In the genomic region with DNA sequence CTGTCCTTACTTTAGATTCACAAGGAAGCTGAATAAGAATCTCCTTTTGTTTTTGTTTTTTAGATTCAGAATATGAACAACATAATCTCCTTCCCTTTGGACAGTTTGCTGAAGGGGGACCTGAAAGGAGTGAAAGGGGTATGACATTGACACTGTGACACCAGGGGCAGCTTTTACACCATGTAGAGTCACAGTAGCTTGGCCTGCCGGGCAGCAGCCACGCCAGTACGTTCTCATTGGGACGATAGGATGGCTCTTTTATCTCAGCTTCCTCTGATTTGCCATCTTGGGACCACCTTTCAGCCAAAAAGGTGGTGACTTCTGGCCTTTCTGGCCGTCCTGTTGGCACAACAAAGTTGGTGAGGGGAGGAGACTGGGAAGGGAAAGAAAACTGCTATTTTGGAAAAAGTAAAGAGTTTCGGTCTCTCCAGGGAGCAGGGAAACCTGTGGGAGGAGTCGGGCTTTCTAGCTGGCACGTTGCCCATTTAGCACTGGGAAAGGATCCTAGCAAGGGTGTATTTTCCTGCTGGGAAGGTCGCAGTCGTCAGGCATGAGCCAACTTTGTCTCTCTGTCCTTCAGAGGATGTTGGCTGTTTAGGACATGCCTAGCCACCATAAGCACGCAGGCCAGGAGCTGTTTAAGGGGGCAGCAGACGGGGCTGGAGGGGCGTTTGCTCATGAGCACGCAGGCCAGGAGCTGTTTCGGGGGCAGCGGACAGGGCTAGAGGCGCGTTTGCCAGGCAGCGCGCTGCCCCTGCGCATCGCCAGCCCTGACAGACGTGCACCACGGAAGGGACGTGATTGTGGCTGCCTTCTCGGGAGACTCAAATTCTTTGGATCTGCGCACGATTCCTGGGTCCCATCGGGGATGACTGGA, we compare ENCODE assay signal across 14 cellular contexts.
DNase-seq lines count a peak whose midpoint lies in the region; ATAC-seq, FAIRE-seq and TF ChIP-seq lines count a peak whose summit lies in the region.
"Had no signal": no experiment of that assay in that cellular context is flagged by ENCODE, and none has a peak within 500 bp of the region (broad histone marks: within the 10 kb centered on the region; RNA-seq: fewer than 3 reads in every experiment).

No MANE protein-coding gene starts in this region.

- WGBS in liver = 84% methylated on average over 29 of the region's 29 CpGs
- WGBS in HepG2 (ENCODE audit: low lambda C conversion rate) = 92% methylated on average over 27 of the region's 29 CpGs

- no peak for ATAC-seq in HepG2
- peak; percentile 18 for ATAC-seq in foreskin keratinocyte
- no peak for ATAC-seq in activated T-cell treated with anti-CD3 and anti-CD28 coated beads, Interleukin-2, amount 50 U/mL, for 72 hours (replicated peaks in 1 of 2)
- ATAC-seq in stimulated activated naive CD8-positive, alpha-beta T cell treated with anti-CD3 and anti-CD28 coated beads, Interleukin-15, Interleukin-2, amounts not matched to agents 100 U/mL and 50 U/mL, for 24 hours = no peak

- no peak for TF ChIP-seq RAD21 in liver (IDR thresholded peaks at IDR 0.05)
- no peak for TF ChIP-seq RAD21 in HepG2 (CRISPR knock-in tag; IDR thresholded peaks at IDR 0.05)

- H2AFZ ChIP-seq in HepG2 (ENCODE audit: low read length) (no peak overlapping the region), neural progenitor cell (replicated peaks) (no peak overlapping the region)

- BruUV-seq in HepG2 (replicated peaks; lab: Mats Ljungman, UMichigan) = no TSS peak

- H3K36me3 Mint-ChIP-seq in neural progenitor cell = peaks cover 16% of the 10 kb centered on the region
- H3K36me3 Mint-ChIP-seq in activated T-cell treated with anti-CD3 and anti-CD28 coated beads, Interleukin-2, amount 50 U/mL, for 72 hours (ENCODE audit: insufficient read depth in 2 of 2) = no peaks in the 10 kb centered on the region

- POLR2A ChIA-PET in HepG2 (lab: Yijun Ruan, JAX) = no interaction called here

- H3K4me1 Mint-ChIP-seq in neural progenitor cell = peaks cover 5% of the 10 kb centered on the region
- H3K4me1 Mint-ChIP-seq in activated T-cell treated with anti-CD3 and anti-CD28 coated beads, Interleukin-2, amount 50 U/mL, for 72 hours (ENCODE audit: low read depth) = no peaks in the 10 kb centered on the region

- no peak overlapping the region for H3K4me3 Mint-ChIP-seq in neural progenitor cell
- no peak overlapping the region for H3K4me3 Mint-ChIP-seq in activated T-cell treated with anti-CD3 and anti-CD28 coated beads, Interleukin-2, amount 50 U/mL, for 72 hours
- H3K4me3 Mint-ChIP-seq: type B pancreatic cell had no signal

- in situ Hi-C loops in HepG2 (cut with HindIII; ENCODE audit: extremely low pct_ligation_motif_present, low pct_unique_long_range_greater_than_20kb) = no loop called here

- no peaks in the 10 kb centered on the region for H3K27me3 ChIP-seq in liver (ENCODE audit: control insufficient read depth in 4 of 4, insufficient read depth in 4 of 4, low read length in 3 of 4)
- no peaks in the 10 kb centered on the region for H3K27me3 ChIP-seq in HepG2 (ENCODE audit: control insufficient read depth in 1 of 2, insufficient read depth in 2 of 2, low read length in 2 of 2)
- no peaks in the 10 kb centered on the region for H3K27me3 ChIP-seq in foreskin keratinocyte
- H3K27me3 ChIP-seq in neural progenitor cell = no peaks in the 10 kb centered on the region

- H3K27ac ChIP-seq in liver (ENCODE audit: low read depth in 1 of 2, low read length in 2 of 2) (no peak overlapping the region), HepG2 (ENCODE audit: extremely low read length, insufficient read depth, low read length) (no peak overlapping the region), foreskin keratinocyte (peak overlapping the region; percentile 79), neural progenitor cell (no peak overlapping the region)

- CTCF ChIA-PET in HepG2 (lab: Yijun Ruan, JAX; ENCODE audit: low intra/inter-chr PET ratio, low total read pairs) = no interaction called here

- DNase-seq in HepG2 (ENCODE audit: low spot score) (no peak), foreskin keratinocyte (peak in 1 of 2 donors; percentile 20), neural progenitor cell (ENCODE audit: low spot score) (no peak), HuH-7 (ENCODE audit: low spot score) (no peak), OCI-M1 (lab: John Stamatoyannopoulos, UW) (no peak)
- DNase-seq in activated T-cell treated with anti-CD3 and anti-CD28 coated beads, Interleukin-2, amount 50 U/mL, for 72 hours = no peak
- DNase-seq in stimulated activated naive CD8-positive, alpha-beta T cell treated with anti-CD3 and anti-CD28 coated beads, Interleukin-15, Interleukin-2, amounts not matched to agents 100 U/mL and 50 U/mL, for 24 hours = no peak
- DNase-seq: activated CD4-positive, CD25-positive, alpha-beta regulatory T cell treated with anti-CD3 and anti-CD28 coated beads, Interleukin-2, amount 50 U/mL, for 72 hours; activated T-cell treated with anti-CD3 and anti-CD28 coated beads, Interleukin-2, amount 50 U/mL, for 48 hours; kidney glomerular epithelial cell had no signal

- no peaks in the 10 kb centered on the region for H3K36me3 ChIP-seq in liver (ENCODE audit: control insufficient read depth in 4 of 4, insufficient read depth in 3 of 4, low read depth in 1 of 4, low read length in 3 of 4)
- H3K36me3 ChIP-seq in HepG2 (replicated peaks in 1 of 2; ENCODE audit: control insufficient read depth in 1 of 2, insufficient read depth in 2 of 2, low read length in 2 of 2) = peaks cover 10 to 28% of the 10 kb centered on the region in 2 experiments
- H3K36me3 ChIP-seq in neural progenitor cell = no peaks in the 10 kb centered on the region

- TF ChIP-seq CTCF in liver (IDR thresholded peaks at IDR 0.05; ENCODE audit: low read depth, low read length, missing input control) (no peak), HepG2 (CRISPR knock-in tag; IDR thresholded peaks at IDR 0.05) (no peak), foreskin keratinocyte (conservative IDR thresholded peaks at IDR 0.05) (no peak), neural progenitor cell (IDR thresholded peaks at IDR 0.05) (no peak)

- TF ChIP-seq POLR2A in HepG2 (IDR thresholded peaks at IDR 0.05; ENCODE audit: insufficient read depth in 1 of 2, low read depth in 2 of 2, low read length in 2 of 2) = no peak

- H3K9ac ChIP-seq in liver (ENCODE audit: low read depth in 1 of 2, low read length in 2 of 2) (no peak overlapping the region), HepG2 (ENCODE audit: insufficient read depth, low read depth, low read length) (no peak overlapping the region), neural progenitor cell (peak overlapping the region; percentile 16)

- intact Hi-C loops in HepG2 (cut with micrococcal nuclease; ENCODE audit: unreplicated experiment) = no loop called here

- H3K4me3 ChIP-seq in liver (ENCODE audit: low read depth in 1 of 3, low read length in 3 of 3) (no peak overlapping the region), HepG2 (replicated peaks in 1 of 3; ENCODE audit: insufficient read depth in 1 of 3, low read depth in 2 of 3, low read length in 3 of 3) (no peak overlapping the region), neural progenitor cell (no peak overlapping the region)

- H3K79me2 ChIP-seq in HepG2 (ENCODE audit: insufficient read depth, low read length) = no peaks in the 10 kb centered on the region
- H3K79me2 ChIP-seq in neural progenitor cell (ENCODE audit: low read depth) = peaks cover 5% of the 10 kb centered on the region

- no peak for FAIRE-seq in HepG2 (lab: Jason Lieb, UNC)
- FAIRE-seq: bronchial epithelial cell, GM18507 had no signal

- H3K27me3 Mint-ChIP-seq in neural progenitor cell (ENCODE audit: insufficient read depth, low read depth) = no peaks in the 10 kb centered on the region
- H3K27me3 Mint-ChIP-seq in activated T-cell treated with anti-CD3 and anti-CD28 coated beads, Interleukin-2, amount 50 U/mL, for 72 hours (ENCODE audit: low read depth) = peaks cover 10% of the 10 kb centered on the region
- H3K27me3 Mint-ChIP-seq: type B pancreatic cell had no signal

- TF ChIP-seq EP300 in HepG2 (IDR thresholded peaks at IDR 0.05; ENCODE audit: low read depth in 2 of 2, low read length in 2 of 2) = no peak
- TF ChIP-seq EP300 in HepG2 (CRISPR knock-in tag; IDR thresholded peaks at IDR 0.05; ENCODE audit: borderline replicate concordance) = no peak

- peaks cover 0 to 4% (median 0%) of the 10 kb centered on the region in 4 donors for H3K4me1 ChIP-seq in liver (ENCODE audit: control insufficient read depth in 4 of 4, insufficient read depth in 4 of 4, low read length in 3 of 4)
- no peaks in the 10 kb centered on the region for H3K4me1 ChIP-seq in HepG2 (ENCODE audit: insufficient read depth, low read length)
- peaks cover 24% of the 10 kb centered on the region for H3K4me1 ChIP-seq in foreskin keratinocyte
- H3K4me1 ChIP-seq in neural progenitor cell = no peaks in the 10 kb centered on the region

- no peak overlapping the region for H3K27ac Mint-ChIP-seq in neural progenitor cell
- no peak overlapping the region for H3K27ac Mint-ChIP-seq in activated T-cell treated with anti-CD3 and anti-CD28 coated beads, Interleukin-2, amount 50 U/mL, for 72 hours

- no peaks in the 10 kb centered on the region for H3K9me3 Mint-ChIP-seq in neural progenitor cell
- no peaks in the 10 kb centered on the region for H3K9me3 Mint-ChIP-seq in activated T-cell treated with anti-CD3 and anti-CD28 coated beads, Interleukin-2, amount 50 U/mL, for 72 hours
- H3K9me3 Mint-ChIP-seq: type B pancreatic cell had no signal

- H3K9me3 ChIP-seq in liver (ENCODE audit: control insufficient read depth in 4 of 4, low read length in 3 of 4) = no peaks in the 10 kb centered on the region
- no peaks in the 10 kb centered on the region for H3K9me3 ChIP-seq in HepG2 (ENCODE audit: low read length)
- no peaks in the 10 kb centered on the region for H3K9me3 ChIP-seq in neural progenitor cell (ENCODE audit: low read depth)

- no peak overlapping the region for H3K4me2 ChIP-seq in HepG2 (ENCODE audit: low read depth, low read length)
- H3K4me2 ChIP-seq in neural progenitor cell = no peak overlapping the region

- no peaks in the 10 kb centered on the region for H4K20me1 ChIP-seq in HepG2 (ENCODE audit: insufficient read depth, low read length)
- H4K20me1 ChIP-seq in neural progenitor cell (ENCODE audit: low read depth) = peaks cover 5% of the 10 kb centered on the region

- H3F3A ChIP-seq in neural progenitor cell (ENCODE audit: low read depth) = no peaks in the 10 kb centered on the region

TF ChIP-seq in HepG2, 621 proteins besides CTCF, POLR2A, EP300 and RAD21:
- TF ChIP-seq ZNF143 (CRISPR knock-in tag; IDR thresholded peaks at IDR 0.05) = no peak
TF ChIP-seq in HepG2: peak in this region for 0.
